ENCODE assay signal across 7 cellular contexts in genomic region chr11:86174101-86175046, GRCh38.
A peak's percentile ranks its signal among the peaks of the same experiment; 100 is the strongest.
DNase-seq lines count a peak whose midpoint lies in the region; TF ChIP-seq lines count a peak whose summit lies in the region.

No MANE protein-coding gene starts in this region.

- DNase-seq in M059J (ENCODE audit: low read depth), result peak; percentile 100
- DNase-seq in colonic mucosa, result no peak
- no peak for DNase-seq in transverse colon
- no peak for DNase-seq in NCI-H2171 (lab: John Stamatoyannopoulos, UW)
- DNase-seq in NCI-H69 (lab: John Stamatoyannopoulos, UW), result no peak
- no peak for DNase-seq in stimulated activated CD4-positive, alpha-beta T cell treated with anti-CD3 and anti-CD28 coated beads, Interleukin-12 subunit alpha, Interleukin-12 subunit beta, amount 100 ng/mL, for 4 hours

- TF ChIP-seq RAD21 in liver (IDR thresholded peaks at IDR 0.05), result peak; percentile 48 to 50

- H3K4me1 ChIP-seq in colonic mucosa, result no peaks in the 10 kb centered on the region
- peaks cover 3 to 30% (median 28%) of the 10 kb centered on the region in 4 donors for H3K4me1 ChIP-seq in liver (ENCODE audit: control insufficient read depth in 4 of 4, insufficient read depth in 4 of 4, low read length in 3 of 4)
- H3K4me1 ChIP-seq in transverse colon, result peaks cover 6 to 15% (median 9%) of the 10 kb centered on the region in 4 donors

- H3K9ac ChIP-seq in colonic mucosa (ENCODE audit: low read depth in 2 of 2, low read length in 2 of 2), result no peak overlapping the region
- H3K9ac ChIP-seq in liver (ENCODE audit: low read depth in 1 of 2, low read length in 2 of 2), result no peak overlapping the region

- in situ Hi-C loops in transverse colon (cut with MboI; ENCODE audit: low pct_ligation_motif_present in 1 of 4, low pct_unique_long_range_greater_than_20kb in 1 of 4, low sequenced_read_pairs in 3 of 4), result no loop called here

- H3K27ac ChIP-seq in colonic mucosa (peak overlapping the region; percentile 11), liver (ENCODE audit: low read depth in 1 of 2, low read length in 2 of 2) (peak overlapping the region; percentile 68 to 87), transverse colon (peak overlapping the region; percentile 36 to 66 (median 62))

- no peak for TF ChIP-seq EP300 in transverse colon (IDR thresholded peaks at IDR 0.05; ENCODE audit: low read depth)

- H3K9me3 ChIP-seq in colonic mucosa, result no peaks in the 10 kb centered on the region
- H3K9me3 ChIP-seq in liver (ENCODE audit: control insufficient read depth in 4 of 4, low read length in 3 of 4), result no peaks in the 10 kb centered on the region
- no peaks in the 10 kb centered on the region for H3K9me3 ChIP-seq in transverse colon

- TF ChIP-seq CTCF in colonic mucosa (IDR thresholded peaks at IDR 0.05) (no peak), liver (IDR thresholded peaks at IDR 0.05; ENCODE audit: low read depth, low read length, missing input control) (no peak), transverse colon (IDR thresholded peaks at IDR 0.05) (no peak)

- no peak for TF ChIP-seq POLR2A in transverse colon (IDR thresholded peaks at IDR 0.05)

- H3K4me3 ChIP-seq in colonic mucosa, result no peak overlapping the region
- no peak overlapping the region for H3K4me3 ChIP-seq in liver (ENCODE audit: low read depth in 1 of 3, low read length in 3 of 3)
- H3K4me3 ChIP-seq in transverse colon, result no peak overlapping the region

- no peaks in the 10 kb centered on the region for H3K27me3 ChIP-seq in colonic mucosa
- H3K27me3 ChIP-seq in liver (ENCODE audit: control insufficient read depth in 4 of 4, insufficient read depth in 4 of 4, low read length in 3 of 4), result no peaks in the 10 kb centered on the region
- no peaks in the 10 kb centered on the region for H3K27me3 ChIP-seq in transverse colon

- no peaks in the 10 kb centered on the region for H3K36me3 ChIP-seq in colonic mucosa
- no peaks in the 10 kb centered on the region for H3K36me3 ChIP-seq in liver (ENCODE audit: control insufficient read depth in 4 of 4, insufficient read depth in 3 of 4, low read depth in 1 of 4, low read length in 3 of 4)
- H3K36me3 ChIP-seq in transverse colon, result no peaks in the 10 kb centered on the region

- WGBS in liver, result 50% methylated on average over 8 of the region's 8 CpGs
- 57 to 73% methylated on average over 1 to 8 of the region's 8 CpGs for WGBS in transverse colon (ENCODE audit: low coverage in 1 of 2), 2 donors

- intact Hi-C loops in colonic mucosa (cut with DNase I) (no loop called here), transverse colon (cut with DNase I; ENCODE audit: low total_unique reads) (no loop called here)

TF ChIP-seq in liver, 16 proteins besides CTCF, POLR2A, EP300 and RAD21:
- TF ChIP-seq SP1 (IDR thresholded peaks at IDR 0.05), result peak; percentile 63
- TF ChIP-seq YY1 (IDR thresholded peaks at IDR 0.05), result peak; percentile 24
- TF ChIP-seq ATF3 (IDR thresholded peaks at IDR 0.05), result peak; percentile 45
- peak; percentile 82 to 91 for TF ChIP-seq JUND (IDR thresholded peaks at IDR 0.05)
- peak; percentile 38 for TF ChIP-seq MAX (IDR thresholded peaks at IDR 0.05)
- TF ChIP-seq RXRA (IDR thresholded peaks at IDR 0.05), result peak; percentile 38 to 62
- peak; percentile 73 for TF ChIP-seq NR2F2 (IDR thresholded peaks at IDR 0.05)
- TF ChIP-seq HNF4G (IDR thresholded peaks at IDR 0.05), result no peak
- no peak for TF ChIP-seq TAF1 (conservative IDR thresholded peaks at IDR 0.05)
- peak; percentile 68 to 78 for TF ChIP-seq HNF4A (conservative IDR thresholded peaks at IDR 0.05)
- TF ChIP-seq REST (IDR thresholded peaks at IDR 0.05), result no peak
- TF ChIP-seq GABPA (IDR thresholded peaks at IDR 0.05 in 1 of 2, conservative IDR thresholded peaks at IDR 0.05 in 1 of 2), result no peak
- TF ChIP-seq ZBTB33 (IDR thresholded peaks at IDR 0.05), result no peak
- no peak for TF ChIP-seq FOXA1 (IDR thresholded peaks at IDR 0.05)
- TF ChIP-seq EGR1 (IDR thresholded peaks at IDR 0.05; ENCODE audit: low read depth in 2 of 2), result no peak
- no peak for TF ChIP-seq FOXA2 (IDR thresholded peaks at IDR 0.05)

Comparison
In these comparisons a context has a peak if more than half of its experiments do, and no peak if none do; other contexts are left out.
1. H3K27ac ChIP-seq: peak in every context shown above with its lines; median percentile 78 in liver; 62 in transverse colon; 11 in colonic mucosa.